12 cellular contexts compared by ENCODE assay signal in the genomic region with DNA sequence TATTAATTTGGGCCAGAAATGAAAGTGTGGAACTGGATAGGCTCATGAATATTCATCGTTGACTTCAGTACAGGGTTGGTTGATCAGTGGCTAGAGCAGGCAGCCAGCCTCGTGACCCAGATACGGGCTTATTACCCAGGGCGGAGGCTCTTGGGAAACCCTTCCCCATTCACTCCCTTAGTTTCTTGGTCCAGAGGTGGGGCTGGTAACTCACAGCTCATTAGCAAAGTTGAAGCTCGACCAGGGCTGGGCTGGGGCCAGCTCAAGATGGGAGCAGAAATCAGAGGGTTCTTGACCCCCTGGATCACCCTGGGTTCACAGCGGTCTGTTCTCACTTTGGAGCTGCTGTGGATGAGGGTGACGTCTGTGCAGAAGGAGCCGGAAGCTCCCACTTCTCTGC. TPM values are rescaled to one million over a fixed set of nuclear protein-coding genes. Genes with fewer than 3 reads are reported as not detected.
DNase-seq lines count a peak whose midpoint lies in the region; ATAC-seq, FAIRE-seq and TF ChIP-seq lines count a peak whose summit lies in the region.
"Had no signal": no experiment of that assay in that cellular context is flagged by ENCODE, and none has a peak within 500 bp of the region (broad histone marks: within the 10 kb centered on the region; RNA-seq: fewer than 3 reads in every experiment).

No MANE protein-coding gene starts in this region.

- peak overlapping the region; percentile 44 to 64 for H3K27ac ChIP-seq in liver (ENCODE audit: low read depth in 1 of 2, low read length in 2 of 2)
- H3K27ac ChIP-seq in HepG2 (ENCODE audit: extremely low read length, insufficient read depth, low read length), result no peak overlapping the region
- H3K27ac ChIP-seq in muscle layer of duodenum (ENCODE audit: low read length), result peak overlapping the region; percentile 3

- H3K4me3 ChIP-seq in liver (ENCODE audit: low read depth in 1 of 3, low read length in 3 of 3), result no peak overlapping the region
- no peak overlapping the region for H3K4me3 ChIP-seq in HepG2 (replicated peaks in 1 of 3; ENCODE audit: insufficient read depth in 1 of 3, low read depth in 2 of 3, low read length in 3 of 3)
- no peak overlapping the region for H3K4me3 ChIP-seq in muscle layer of duodenum (ENCODE audit: low read depth in 1 of 2, low read length in 2 of 2)

- no peak overlapping the region for H2AFZ ChIP-seq in HepG2 (ENCODE audit: low read length)

- H3K4me1 Mint-ChIP-seq in dendritic cell treated with granulocyte-macrophage colony-stimulating factor and Interleukin-4, amounts not matched to agents 40 ng/mL and 50 ng/mL, for 4 days (ENCODE audit: low read depth), result peaks cover 97% of the 10 kb centered on the region

- POLR2A ChIA-PET in HepG2 (lab: Yijun Ruan, JAX), result no interaction called here

- H3K9me3 ChIP-seq in liver (ENCODE audit: control insufficient read depth in 4 of 4, low read length in 3 of 4) (no peaks in the 10 kb centered on the region), HepG2 (ENCODE audit: low read length) (no peaks in the 10 kb centered on the region), muscle layer of duodenum (ENCODE audit: control insufficient read depth in 1 of 2, low read length in 2 of 2) (no peaks in the 10 kb centered on the region)

- peaks cover 2% of the 10 kb centered on the region for H3K27me3 Mint-ChIP-seq in dendritic cell treated with granulocyte-macrophage colony-stimulating factor and Interleukin-4, amounts not matched to agents 40 ng/mL and 50 ng/mL, for 4 days
- H3K27me3 Mint-ChIP-seq: activated CD8-positive, alpha-beta memory T cell treated with anti-CD3 and anti-CD28 coated beads, Interleukin-2, amount 10 ng/mL, durations not matched to agents 7 days and 5 days had no signal

- 42% methylated on average over 8 of the region's 8 CpGs for WGBS in liver
- 93% methylated on average over 6 of the region's 8 CpGs for WGBS in HepG2 (ENCODE audit: low lambda C conversion rate)

- no peaks in the 10 kb centered on the region for H3K9me3 Mint-ChIP-seq in dendritic cell treated with granulocyte-macrophage colony-stimulating factor and Interleukin-4, amounts not matched to agents 40 ng/mL and 50 ng/mL, for 4 days

- no peak for ATAC-seq in HepG2
- ATAC-seq in HG02973 (IDR thresholded peaks at IDR 0.05; ENCODE audit: unreplicated experiment), result no peak
- ATAC-seq: activated CD8-positive, alpha-beta memory T cell treated with anti-CD3 and anti-CD28 coated beads, Interleukin-2, amount 10 ng/mL, durations not matched to agents 7 days and 5 days had no signal

- H3K79me2 ChIP-seq in HepG2 (ENCODE audit: insufficient read depth, low read length), result peaks cover 82% of the 10 kb centered on the region

- CTCF ChIA-PET in HepG2 (lab: Yijun Ruan, JAX; ENCODE audit: low intra/inter-chr PET ratio, low total read pairs), result no interaction called here

- peaks cover 17% of the 10 kb centered on the region for H3K36me3 Mint-ChIP-seq in dendritic cell treated with granulocyte-macrophage colony-stimulating factor and Interleukin-4, amounts not matched to agents 40 ng/mL and 50 ng/mL, for 4 days (ENCODE audit: low read depth)
- H3K36me3 Mint-ChIP-seq: activated CD8-positive, alpha-beta memory T cell treated with anti-CD3 and anti-CD28 coated beads, Interleukin-2, amount 10 ng/mL, durations not matched to agents 7 days and 5 days had no signal

- in situ Hi-C loops in HepG2 (cut with HindIII; ENCODE audit: extremely low pct_ligation_motif_present, low pct_unique_long_range_greater_than_20kb), result no loop called here

- BruUV-seq in HepG2 (replicated peaks; lab: Mats Ljungman, UMichigan), result no TSS peak

- TF ChIP-seq EP300 in HepG2 (IDR thresholded peaks at IDR 0.05; ENCODE audit: low read depth in 2 of 2, low read length in 2 of 2), result no peak
- TF ChIP-seq EP300 in HepG2 (CRISPR knock-in tag; IDR thresholded peaks at IDR 0.05; ENCODE audit: borderline replicate concordance), result no peak

- no peak for TF ChIP-seq CTCF in liver (IDR thresholded peaks at IDR 0.05; ENCODE audit: low read depth, low read length, missing input control)
- TF ChIP-seq CTCF in HepG2 (CRISPR knock-in tag; IDR thresholded peaks at IDR 0.05), result no peak

- DNase-seq in HepG2 (ENCODE audit: low spot score) (no peak), NCI-H1417 (lab: John Stamatoyannopoulos, UW) (no peak), GM12892 (ENCODE audit: insufficient read length) (no peak)
- DNase-seq in effector CD4-positive, alpha-beta T cell, result no peak
- DNase-seq: activated CD8-positive, alpha-beta memory T cell treated with anti-CD3 and anti-CD28 coated beads, Interleukin-2, amount 10 ng/mL, durations not matched to agents 7 days and 5 days; head of caudate nucleus; retina; T-helper 2 cell had no signal

- peaks cover 73% of the 10 kb centered on the region for H4K20me1 ChIP-seq in HepG2 (ENCODE audit: insufficient read depth, low read length)

- H3K36me3 ChIP-seq in liver (ENCODE audit: control insufficient read depth in 4 of 4, insufficient read depth in 3 of 4, low read depth in 1 of 4, low read length in 3 of 4), result no peaks in the 10 kb centered on the region
- H3K36me3 ChIP-seq in HepG2 (replicated peaks in 1 of 2; ENCODE audit: control insufficient read depth in 1 of 2, insufficient read depth in 2 of 2, low read length in 2 of 2), result peaks cover 3 to 21% of the 10 kb centered on the region in 2 experiments; a peak in 3 of 5 replicates
- H3K36me3 ChIP-seq in muscle layer of duodenum (ENCODE audit: control insufficient read depth in 1 of 2, insufficient read depth in 2 of 2, low read length in 2 of 2), result no peaks in the 10 kb centered on the region

- peaks cover 14 to 84% (median 62%) of the 10 kb centered on the region in 4 donors for H3K4me1 ChIP-seq in liver (ENCODE audit: control insufficient read depth in 4 of 4, insufficient read depth in 4 of 4, low read length in 3 of 4)
- peaks cover 48% of the 10 kb centered on the region for H3K4me1 ChIP-seq in HepG2 (ENCODE audit: insufficient read depth, low read length)
- H3K4me1 ChIP-seq in muscle layer of duodenum (ENCODE audit: control insufficient read depth in 1 of 2, insufficient read depth in 2 of 2, low read length in 2 of 2), result peaks cover 20 to 40% of the 10 kb centered on the region in 2 donors

- FAIRE-seq in HepG2 (lab: Jason Lieb, UNC) (no peak), GM12892 (lab: Jason Lieb, UNC) (no peak)

- no peaks in the 10 kb centered on the region for H3K27me3 ChIP-seq in liver (ENCODE audit: control insufficient read depth in 4 of 4, insufficient read depth in 4 of 4, low read length in 3 of 4)
- H3K27me3 ChIP-seq in HepG2 (ENCODE audit: control insufficient read depth in 1 of 2, insufficient read depth in 2 of 2, low read length in 2 of 2), result no peaks in the 10 kb centered on the region
- H3K27me3 ChIP-seq in muscle layer of duodenum (ENCODE audit: low read depth, low read length), result no peaks in the 10 kb centered on the region

- intact Hi-C loops in HepG2 (cut with micrococcal nuclease; ENCODE audit: unreplicated experiment), result no loop called here
- intact Hi-C loops in dendritic cell treated with granulocyte-macrophage colony-stimulating factor and Interleukin-4, amounts not matched to agents 40 ng/mL and 50 ng/mL, for 4 days (cut with micrococcal nuclease), result no loop called here

- no peak for TF ChIP-seq POLR2A in HepG2 (IDR thresholded peaks at IDR 0.05; ENCODE audit: insufficient read depth in 1 of 2, low read depth in 2 of 2, low read length in 2 of 2)
- no peak for TF ChIP-seq POLR2A in GM12892 (IDR thresholded peaks at IDR 0.05; ENCODE audit: low read depth, low read length)

- peak overlapping the region; percentile 97 for H3K27ac Mint-ChIP-seq in dendritic cell treated with granulocyte-macrophage colony-stimulating factor and Interleukin-4, amounts not matched to agents 40 ng/mL and 50 ng/mL, for 4 days

- H3K9ac ChIP-seq in liver (ENCODE audit: low read depth in 1 of 2, low read length in 2 of 2) (no peak overlapping the region), HepG2 (ENCODE audit: insufficient read depth, low read depth, low read length) (no peak overlapping the region)

- TF ChIP-seq RAD21 in liver (IDR thresholded peaks at IDR 0.05) (peak in 1 of 2 donors; percentile 17), HepG2 (CRISPR knock-in tag; IDR thresholded peaks at IDR 0.05) (no peak)

- H3K4me3 Mint-ChIP-seq in dendritic cell treated with granulocyte-macrophage colony-stimulating factor and Interleukin-4, amounts not matched to agents 40 ng/mL and 50 ng/mL, for 4 days, result no peak overlapping the region

- no peak overlapping the region for H3K4me2 ChIP-seq in HepG2 (ENCODE audit: low read depth, low read length)

TF ChIP-seq in liver, 16 proteins besides CTCF, POLR2A, EP300 and RAD21 (continues in another document):
- TF ChIP-seq RXRA (IDR thresholded peaks at IDR 0.05) (peak; percentile 85 to 86), EGR1 (IDR thresholded peaks at IDR 0.05; ENCODE audit: low read depth in 2 of 2) (no peak)

TF ChIP-seq in HepG2, 621 proteins besides CTCF, POLR2A, EP300 and RAD21 (continues in another document):
- no peak for TF ChIP-seq ZBTB7B (CRISPR knock-in tag; IDR thresholded peaks at IDR 0.05)
- no peak for TF ChIP-seq PHF20 (CRISPR knock-in tag; IDR thresholded peaks at IDR 0.05)
- no peak for TF ChIP-seq ZNF589 (CRISPR knock-in tag; conservative IDR thresholded peaks at IDR 0.05)

RNA-seq across cellular contexts. Expression of gene GSE1, which starts 44.6 kb away (rescaled TPM):
- total RNA-seq in liver, result 10 to 100 TPM; 35.9 to 37.7 TPM
- 10 to 100 TPM in 1 of 2 donors, 1 to 10 TPM in 1; 9.9 to 14.4 TPM for polyA plus RNA-seq in liver
- total RNA-seq in HepG2 (2016; rRNA removed; fragmentation: Illumina TruSeq; extraction: Trizol), result 16.1 and 19.5 TPM in 2 replicates
- 13.0 and 16.7 TPM in 2 replicates for total RNA-seq in HepG2 (2016; cell fraction: cytosol; rRNA removed; fragmentation: Illumina TruSeq; extraction: Trizol; ENCODE audit: low read depth)
- total RNA-seq in HepG2 (2016; cell fraction: insoluble cytoplasmic fraction; rRNA removed; fragmentation: Illumina TruSeq; extraction: Trizol), result 15.4 and 17.4 TPM in 2 replicates
- 18.2 and 21.4 TPM in 2 replicates for total RNA-seq in HepG2 (2016; cell fraction: membrane; rRNA removed; fragmentation: Illumina TruSeq; extraction: Trizol)
- total RNA-seq in HepG2 (2016; cell fraction: nucleus; rRNA removed; fragmentation: Illumina TruSeq; extraction: Trizol), result 31.6 and 33.0 TPM in 2 replicates
- polyA plus RNA-seq in HepG2 (2011; rRNA removed), result 31.2 and 37.7 TPM in 2 replicates
- polyA plus RNA-seq in HepG2 (2011; cell fraction: cytosol; rRNA removed), result 20.9 and 26.7 TPM in 2 replicates
- 132 and 135 TPM in 2 replicates for polyA plus RNA-seq in HepG2 (2011; cell fraction: nucleus; rRNA removed)
- 43.5 and 43.7 TPM in 2 replicates for polyA plus RNA-seq in HepG2 (2012)
- 1.4 and 1.7 TPM in 2 replicates for polyA plus RNA-seq in HepG2 (2016; cell fraction: cytosol; fragmentation: Illumina TruSeq; extraction: Trizol; ENCODE audit: low read depth)
- 22.8 and 30.2 TPM in 2 replicates for polyA plus RNA-seq in HepG2 (2016; cell fraction: insoluble cytoplasmic fraction; fragmentation: Illumina TruSeq; extraction: Trizol; ENCODE audit: low read depth)
- polyA plus RNA-seq in HepG2 (2016; cell fraction: membrane; fragmentation: Illumina TruSeq; extraction: Trizol; ENCODE audit: low read depth), result 4.4 and 5.4 TPM in 2 replicates
- polyA plus RNA-seq in HepG2 (2016; cell fraction: nucleus; fragmentation: Illumina TruSeq; extraction: Trizol; ENCODE audit: insufficient read depth, low read depth), result 70.9 and 78.3 TPM in 2 replicates
- polyA minus RNA-seq in HepG2 (2011; rRNA and poly(A)+ RNA removed; ENCODE audit: low replicate concordance), result 24.8 and 50.4 TPM in 2 replicates
- polyA minus RNA-seq in HepG2 (2011; cell fraction: cytosol; rRNA and poly(A)+ RNA removed), result 36.3 and 45.8 TPM in 2 replicates
- 83.8 and 96.8 TPM in 2 replicates for polyA minus RNA-seq in HepG2 (2011; cell fraction: nucleus; rRNA and poly(A)+ RNA removed)
- polyA plus RNA-seq in GM12892 (2012; ENCODE audit: missing spikeins), result 18.8 TPM
